In genomic region chr11:46277313-46277622, GRCh38 we compare ENCODE assay signal across 8 cellular contexts. TPM values are rescaled to one million over a fixed set of nuclear protein-coding genes. Genes with fewer than 3 reads are reported as not detected.
A peak's percentile ranks its signal among the peaks of the same experiment; 100 is the strongest.
DNase-seq lines count a peak whose midpoint lies in the region; ATAC-seq and TF ChIP-seq lines count a peak whose summit lies in the region.

No MANE protein-coding gene starts in this region.

- H3K9me3 ChIP-seq in PC-9 (ENCODE audit: insufficient read depth, low read depth), result no peaks in the 10 kb centered on the region

- H3K79me2 ChIP-seq in PC-9 (ENCODE audit: low read depth), result no peaks in the 10 kb centered on the region

- H3K9me3 Mint-ChIP-seq in natural killer cell treated with Interleukin-12 subunit alpha and Interleukin-12 subunit beta and Interleukin-15 and Interleukin-18, amount 100 ng/mL, for 72 hours, result no peaks in the 10 kb centered on the region

- ATAC-seq in GM21447 (IDR thresholded peaks at IDR 0.05; ENCODE audit: unreplicated experiment), result no peak
- ATAC-seq in HG02798 (IDR thresholded peaks at IDR 0.05; ENCODE audit: poor library complexity, unreplicated experiment), result no peak
- ATAC-seq in natural killer cell treated with Interleukin-12 subunit alpha and Interleukin-12 subunit beta and Interleukin-15 and Interleukin-18, amount 100 ng/mL, for 72 hours, result no peak

- H3K9me2 ChIP-seq in PC-9 (ENCODE audit: insufficient read depth), result no peaks in the 10 kb centered on the region

- no peak overlapping the region for H3K27ac Mint-ChIP-seq in natural killer cell treated with Interleukin-12 subunit alpha and Interleukin-12 subunit beta and Interleukin-15 and Interleukin-18, amount 100 ng/mL, for 72 hours

- peaks cover 0 to 7% of the 10 kb centered on the region in 2 donors for H3K4me1 Mint-ChIP-seq in natural killer cell treated with Interleukin-12 subunit alpha and Interleukin-12 subunit beta and Interleukin-15 and Interleukin-18, amount 100 ng/mL, for 72 hours (ENCODE audit: low read depth in 2 of 2)

- TF ChIP-seq CTCF in GM12875 (IDR thresholded peaks at IDR 0.05; ENCODE audit: borderline replicate concordance, insufficient read depth, low read depth, low read length) (no peak), PC-9 (conservative IDR thresholded peaks at IDR 0.05) (no peak), fibroblast of pulmonary artery (IDR thresholded peaks at IDR 0.05; ENCODE audit: low read length, missing control alignments) (no peak)

- H3K27me3 ChIP-seq in PC-9 (ENCODE audit: insufficient read depth, low read depth), result 0 out of 2 replicates have a peak, but pooled peaks cover 3% of the 10 kb centered on the region

- no peaks in the 10 kb centered on the region for H3K36me3 Mint-ChIP-seq in natural killer cell treated with Interleukin-12 subunit alpha and Interleukin-12 subunit beta and Interleukin-15 and Interleukin-18, amount 100 ng/mL, for 72 hours

- no peak overlapping the region for H2AFZ ChIP-seq in PC-9

- no peaks in the 10 kb centered on the region for H4K20me1 ChIP-seq in PC-9 (ENCODE audit: insufficient read depth)

- peak overlapping the region; percentile 37; the same call in 1 of the 2 replicates for H3K4me2 ChIP-seq in PC-9

- no TSS peak for BruUV-seq in PC-9 (replicated peaks; lab: Mats Ljungman, UMichigan)

- peak overlapping the region; percentile 55 for H3K4me3 ChIP-seq in GM12875 (ENCODE audit: low read depth, low read length)
- no peak overlapping the region for H3K4me3 ChIP-seq in PC-9
- peak overlapping the region; percentile 96 for H3K4me3 ChIP-seq in fibroblast of pulmonary artery (replicated peaks; ENCODE audit: low read depth, low read length)
- peak overlapping the region; percentile 97 for H3K4me3 ChIP-seq in skeletal muscle cell (ENCODE audit: low read depth, low read length)

- peaks cover 25 to 28% of the 10 kb centered on the region in 2 donors for H3K27me3 Mint-ChIP-seq in natural killer cell treated with Interleukin-12 subunit alpha and Interleukin-12 subunit beta and Interleukin-15 and Interleukin-18, amount 100 ng/mL, for 72 hours

- H3K4me1 ChIP-seq in PC-9 (replicated peaks; ENCODE audit: insufficient read depth), result peaks cover 34% of the 10 kb centered on the region

- no peak overlapping the region for H3K4me3 Mint-ChIP-seq in natural killer cell treated with Interleukin-12 subunit alpha and Interleukin-12 subunit beta and Interleukin-15 and Interleukin-18, amount 100 ng/mL, for 72 hours

- no peaks in the 10 kb centered on the region for H3K36me3 ChIP-seq in PC-9 (ENCODE audit: low read depth)

- POLR2A ChIA-PET in PC-9 (lab: Charles Lee; ENCODE audit: unreplicated experiment), result no interaction called here

- H3K27ac ChIP-seq in PC-9, result no peak overlapping the region

- CTCF ChIA-PET in PC-9 (lab: Charles Lee), result interaction anchor here (0.6 to 2.1 kb wide), 2 partner anchors 18 to 28 kb away, joined by 9 to 38 read pairs; no protein-coding TSS in a partner anchor

- peaks cover 15% of the 10 kb centered on the region for H3F3A ChIP-seq in PC-9 (ENCODE audit: insufficient read depth, low read depth)

- no peak for DNase-seq in PC-9
- DNase-seq in fibroblast of pulmonary artery (ENCODE audit: low read depth), result peak; percentile 70
- DNase-seq in skeletal muscle cell (ENCODE audit: low read depth), result no peak
- DNase-seq in midbrain (lab: John Stamatoyannopoulos, UW), result no peak
- DNase-seq in natural killer cell treated with Interleukin-12 subunit alpha and Interleukin-12 subunit beta and Interleukin-15 and Interleukin-18, amount 100 ng/mL, for 72 hours (ENCODE audit: low spot score), result no peak

- intact Hi-C loops in PC-9 (cut with micrococcal nuclease; ENCODE audit: unreplicated experiment), result loop anchor here (2.0 kb wide), 1 partner anchor 18 kb away; no protein-coding TSS in a partner anchor

RNA-seq across cellular contexts. Expression of gene CREB3L1, which starts 0.2 kb away (rescaled TPM):
- 1.3 and 3.1 TPM in 2 replicates for total RNA-seq in PC-9 (2021)
- total RNA-seq in natural killer cell treated with Interleukin-12 subunit alpha and Interleukin-12 subunit beta and Interleukin-15 and Interleukin-18, amount 100 ng/mL, for 72 hours, result not detected
